In genomic region chr17:40017422-40018080, GRCh38 we compare ENCODE assay signal across 23 cellular contexts. TPM values are rescaled to one million over a fixed set of nuclear protein-coding genes. Genes with fewer than 3 reads are reported as not detected.
DNase-seq lines count a peak whose midpoint lies in the region; ATAC-seq, FAIRE-seq and TF ChIP-seq lines count a peak whose summit lies in the region.
"Had no signal": no experiment of that assay in that cellular context is flagged by ENCODE, and none has a peak within 500 bp of the region (broad histone marks: within the 10 kb centered on the region; RNA-seq: fewer than 3 reads in every experiment).

No MANE protein-coding gene starts in this region.

- H3K4me3 Mint-ChIP-seq in HFFc6 = peak overlapping the region; percentile 24; the same call in 1 of the 2 replicates
- H3K4me3 Mint-ChIP-seq: activated naive CD8-positive, alpha-beta T cell treated with anti-CD3 and anti-CD28 coated beads, Interleukin-2, amount 10 ng/mL, durations not matched to agents 7 days and 5 days; activated T-cell treated with anti-CD3 and anti-CD28 coated beads, Interleukin-2, amount 50 U/mL, for 24 hours; naive thymus-derived CD4-positive, alpha-beta T cell had no signal

- H3K4me2 ChIP-seq in H1 (ENCODE audit: insufficient read depth in 1 of 2, low read depth in 2 of 2, low read length in 2 of 2) = peak overlapping the region; percentile 57 to 64; a peak in 3 of 4 replicates
- H3K4me2 ChIP-seq: PC-9 had no signal

- H4K8ac ChIP-seq in H1 (ENCODE audit: extremely low read depth, insufficient read depth, low read length) = no peak overlapping the region

- H4K91ac ChIP-seq in H1 (replicated peaks; ENCODE audit: insufficient read length, low read length) = no peak overlapping the region

- H3K79me1 ChIP-seq in H1 (ENCODE audit: low read depth, low read length) = 0 out of 2 replicates have a peak, but pooled peaks cover 2% of the 10 kb centered on the region

- H2BK5ac ChIP-seq in H1 (ENCODE audit: low read depth, low read length) = peak overlapping the region; percentile 88; the same call in 1 of the 2 replicates

- peak overlapping the region; percentile 98 for H3K27ac Mint-ChIP-seq in HFFc6
- H3K27ac Mint-ChIP-seq: activated naive CD8-positive, alpha-beta T cell treated with anti-CD3 and anti-CD28 coated beads, Interleukin-2, amount 10 ng/mL, durations not matched to agents 7 days and 5 days; activated T-cell treated with anti-CD3 and anti-CD28 coated beads, Interleukin-2, amount 50 U/mL, for 24 hours; naive thymus-derived CD4-positive, alpha-beta T cell had no signal

- TF ChIP-seq CTCF in HFFc6 (IDR thresholded peaks at IDR 0.05) (no peak), H1 (IDR thresholded peaks at IDR 0.05; ENCODE audit: control extremely low read depth in 1 of 3, insufficient read depth in 1 of 3, low read depth in 1 of 3, low read length in 3 of 3) (no peak), lower lobe of right lung (IDR thresholded peaks at IDR 0.05) (no peak), stomach (IDR thresholded peaks at IDR 0.05) (no peak)

- peaks cover 0 to 27% (median 18%) of the 10 kb centered on the region in 4 experiments; a peak in 6 of 7 replicates for H3K4me1 ChIP-seq in H1 (replicated peaks in 1 of 4; ENCODE audit: control insufficient read depth in 3 of 4, insufficient read depth in 4 of 4, low read length in 3 of 4)
- H3K4me1 ChIP-seq in lower lobe of right lung = peaks cover 80% of the 10 kb centered on the region
- peaks cover 61 to 88% (median 68%) of the 10 kb centered on the region in 4 donors for H3K4me1 ChIP-seq in stomach

- no peak overlapping the region for H2BK120ac ChIP-seq in H1 (replicated peaks; ENCODE audit: low read depth, low read length)

- H3K36me3 Mint-ChIP-seq in HFFc6 (ENCODE audit: low read depth) = no peaks in the 10 kb centered on the region

- H2AFZ ChIP-seq in H1 (ENCODE audit: low read length) = no peak overlapping the region
- H2AFZ ChIP-seq: PC-9 had no signal

- ATAC-seq in lower lobe of right lung (no peak), HG03196 (IDR thresholded peaks at IDR 0.05; ENCODE audit: unreplicated experiment) (no peak)
- ATAC-seq: foreskin keratinocyte; HCT116; naive thymus-derived CD4-positive, alpha-beta T cell had no signal

- TF ChIP-seq RAD21 in H1 (IDR thresholded peaks at IDR 0.05 in 1 of 2, conservative IDR thresholded peaks at IDR 0.05 in 1 of 2; ENCODE audit: low read depth in 2 of 2, low read length in 2 of 2) = no peak

- TF ChIP-seq POLR2A in H1 (IDR thresholded peaks at IDR 0.05; ENCODE audit: control extremely low read depth in 1 of 2, low read depth in 2 of 2, low read length in 2 of 2) = no peak
- no peak for TF ChIP-seq POLR2A in stomach (IDR thresholded peaks at IDR 0.05)

- no peak overlapping the region for H3K23ac ChIP-seq in H1 (ENCODE audit: insufficient read length)

- TF ChIP-seq EP300 in H1 (IDR thresholded peaks at IDR 0.05; ENCODE audit: borderline replicate concordance in 1 of 2, low read depth in 2 of 2, low read length in 2 of 2) (no peak), stomach (IDR thresholded peaks at IDR 0.05) (no peak)

- peak overlapping the region; percentile 64; the same call in 1 of the 2 replicates for H2BK12ac ChIP-seq in H1 (ENCODE audit: low read depth, low read length)

- H3K27me3 ChIP-seq in H1 (replicated peaks in 1 of 4; ENCODE audit: control insufficient read depth in 3 of 4, extremely low read depth in 1 of 4, insufficient read depth in 3 of 4, low read length in 3 of 4) (peaks cover 0 to 2% (median 0%) of the 10 kb centered on the region in 4 experiments; a peak in 2 of 7 replicates), lower lobe of right lung (ENCODE audit: low read depth) (no peaks in the 10 kb centered on the region), stomach (no peaks in the 10 kb centered on the region)
- H3K27me3 ChIP-seq: foreskin keratinocyte, suprapubic skin had no signal

- H3K14ac ChIP-seq in H1 (ENCODE audit: insufficient read length) = no peak overlapping the region

- H3K27me3 Mint-ChIP-seq in HFFc6 (ENCODE audit: insufficient read depth) = no peaks in the 10 kb centered on the region; the same call in 1 of the 2 replicates

- H2BK15ac ChIP-seq in H1 (ENCODE audit: low read length) = peak overlapping the region; percentile 94; the same call in 1 of the 2 replicates

- H3K56ac ChIP-seq in H1 (replicated peaks; ENCODE audit: insufficient read length, low read depth, low read length) = no peak overlapping the region

- CTCF ChIA-PET in H1 (lab: Charles Lee; ENCODE audit: partially characterized antibody) = interaction anchor here (0.9 to 15.0 kb wide), 15 partner anchors 8 to 176 kb away, joined by 3 to 428 read pairs (median 5); no protein-coding TSS in a partner anchor

- no peaks in the 10 kb centered on the region for H3K9me3 Mint-ChIP-seq in HFFc6
- H3K9me3 Mint-ChIP-seq: activated naive CD8-positive, alpha-beta T cell treated with anti-CD3 and anti-CD28 coated beads, Interleukin-2, amount 10 ng/mL, durations not matched to agents 7 days and 5 days; activated T-cell treated with anti-CD3 and anti-CD28 coated beads, Interleukin-2, amount 50 U/mL, for 24 hours; naive thymus-derived CD4-positive, alpha-beta T cell had no signal

- H3K4me1 Mint-ChIP-seq in HFFc6 (ENCODE audit: low read depth) = peaks cover 87% of the 10 kb centered on the region

- peak overlapping the region; percentile 10; the same call in 1 of the 2 replicates for H3K18ac ChIP-seq in H1 (ENCODE audit: extremely low read depth, low read length)

- H4K20me1 ChIP-seq in H1 (replicated peaks in 1 of 2; ENCODE audit: control insufficient read depth in 1 of 2, insufficient read depth in 2 of 2, low read length in 2 of 2) = no peaks in the 10 kb centered on the region

- H2AK5ac ChIP-seq in H1 (ENCODE audit: low read depth, low read length) = peak overlapping the region; percentile 75; the same call in 1 of the 2 replicates

- H3K4me3 ChIP-seq in H1 (ENCODE audit: extremely low read depth in 1 of 4, insufficient read depth in 2 of 4, low read depth in 3 of 4, low read length in 4 of 4) (no peak overlapping the region), lower lobe of right lung (no peak overlapping the region), stomach (no peak overlapping the region)
- H3K4me3 ChIP-seq: PC-9, suprapubic skin had no signal

- no peak overlapping the region for H3K4ac ChIP-seq in H1 (replicated peaks; ENCODE audit: insufficient read length, low read depth, low read length)

- 75% methylated on average over 15 of the region's 15 CpGs; no CpG with 5 or more reads in 1 of the 2 experiments for WGBS in H1 (ENCODE audit: extremely low coverage in 1 of 2, insufficient coverage in 1 of 2, insufficient read length in 1 of 2, insufficient replicate concordance in 2 of 2, low coverage in 1 of 2, low lambda C conversion rate in 2 of 2, missing lambda C conversion rate in 1 of 2), 2 experiments
- WGBS in stomach, 5 donors = 38 to 57% (median 50%) methylated on average over 15 of the region's 15 CpGs

- H3K27ac ChIP-seq in H1 (ENCODE audit: low read depth, low read length) (no peak overlapping the region), lower lobe of right lung (peak overlapping the region; percentile 31), stomach (peak overlapping the region in 4 of 5 donors; percentile 41 to 77 (median 66))
- H3K27ac ChIP-seq: foreskin keratinocyte, PC-9, suprapubic skin had no signal

- H3K9ac ChIP-seq in H1 (replicated peaks in 1 of 4; ENCODE audit: extremely low read depth in 1 of 4, low read depth in 3 of 4, low read length in 3 of 4) = no peak overlapping the region

- intact Hi-C loops in lower lobe of right lung (cut with DNase I) (no loop called here), stomach (cut with DNase I; ENCODE audit: low total_unique reads) (loop anchor here (10.0 kb wide), 1 partner anchor 147 kb away; no protein-coding TSS in a partner anchor)

- POLR2A ChIA-PET in H1 (lab: Charles Lee; ENCODE audit: partially characterized antibody) = interaction anchor here (0.7 to 4.6 kb wide), 19 partner anchors 8 to 289 kb away, joined by 3 to 42 read pairs (median 7); partner anchors contain the start of genes MED24, NR1D1 and PSMD3

- no peak overlapping the region for H4K5ac ChIP-seq in H1 (ENCODE audit: insufficient read length, low read depth, low read length)

- H3K9me3 ChIP-seq in H1 (ENCODE audit: insufficient read depth in 2 of 2, low read depth in 1 of 2, low read length in 1 of 2) (no peaks in the 10 kb centered on the region), lower lobe of right lung (no peaks in the 10 kb centered on the region), stomach (no peaks in the 10 kb centered on the region)
- H3K9me3 ChIP-seq: suprapubic skin had no signal

- H3K79me2 ChIP-seq in H1 (ENCODE audit: control insufficient read depth in 1 of 2, insufficient read depth in 2 of 2, low read length in 2 of 2) = no peaks in the 10 kb centered on the region

- peaks cover 2 to 12% (median 4%) of the 10 kb centered on the region in 4 experiments; a peak in 5 of 8 replicates for H3K36me3 ChIP-seq in H1 (ENCODE audit: control insufficient read depth in 2 of 4, insufficient read depth in 4 of 4, low read length in 3 of 4)
- peaks cover 35% of the 10 kb centered on the region for H3K36me3 ChIP-seq in lower lobe of right lung
- peaks cover 24 to 40% (median 33%) of the 10 kb centered on the region in 4 donors for H3K36me3 ChIP-seq in stomach

- peak overlapping the region; percentile 44; the same call in 1 of the 2 replicates for H2BK20ac ChIP-seq in H1 (ENCODE audit: low read length)

- DNase-seq in HFFc6 (no peak), H1 (ENCODE audit: low read depth in 1 of 2, low spot score in 2 of 2) (no peak), lower lobe of right lung (no peak), stomach (no peak), NCI-H146 (lab: John Stamatoyannopoulos, UW) (no peak), RKO (ENCODE audit: low spot score) (no peak), ecto neural progenitor cell (ENCODE audit: low spot score) (no peak)
- DNase-seq: activated CD4-positive, alpha-beta T cell treated with anti-CD3 and anti-CD28 coated beads, Interleukin-2, amount 50 U/mL, for 48 hours; activated naive CD8-positive, alpha-beta T cell treated with anti-CD3 and anti-CD28 coated beads, Interleukin-2, amount 10 ng/mL, durations not matched to agents 7 days and 5 days; activated T-cell treated with anti-CD3 and anti-CD28 coated beads, Interleukin-2, amount 50 U/mL, for 24 hours; cerebellar nuclear complex; foreskin keratinocyte; GF-D8; KBM-7; naive thymus-derived CD4-positive, alpha-beta T cell; NCI-H1048; NCI-H748 treated with DMSO at 0.1 percent for 48 hours; PC-9; stimulated activated CD4-positive, alpha-beta T cell treated with anti-CD3 and anti-CD28 coated beads, Interleukin-1b, Interleukin-23, amount 100 ng/mL, for 48 hours had no signal

- FAIRE-seq in H1 (lab: Jason Lieb, UNC) = no peak
- FAIRE-seq: TTC549 had no signal

- H3K23me2 ChIP-seq in H1 (ENCODE audit: low read depth, low read length) = no peaks in the 10 kb centered on the region; the same call in 1 of the 2 replicates

RNA-seq across cellular contexts. Expression of gene CSF3, which starts 2.3 kb away (rescaled TPM):
- under 1 TPM in 5 of 6 experiments, not detected in 1; 0.31 to 0.59 (median 0.48) TPM for total RNA-seq in HFFc6 (2021; fragmentation: NEBNext Ultra II Directional; extraction: Animal tissue kit (Norgen Biotek cat#: 25700))
- total RNA-seq in H1 (2021; fragmentation: NEBNext Ultra II Directional; extraction: Animal tissue kit (Norgen Biotek cat#: 25700)) = not detected in 2 replicates
- polyA plus RNA-seq in H1 (2011; rRNA removed) = 0.03 TPM in 1 of 2 replicates, not detected in the other
- 0.06 TPM for polyA plus RNA-seq in H1 (2011; cell fraction: cytosol; rRNA removed)
- not detected for polyA plus RNA-seq in H1 (2011; cell fraction: nucleus; rRNA removed)
- polyA plus RNA-seq in H1 (2012, experiment 1 of 2) = not detected in 4 replicates
- polyA plus RNA-seq in H1 (2012, experiment 2 of 2) = not detected
- polyA plus RNA-seq in H1 (2013, experiment 1 of 2) = not detected
- polyA plus RNA-seq in H1 (2013, experiment 2 of 2) = not detected
- not detected in 2 replicates for polyA minus RNA-seq in H1 (2011; rRNA and poly(A)+ RNA removed)
- polyA minus RNA-seq in H1 (2011; cell fraction: cytosol; rRNA and poly(A)+ RNA removed) = not detected
- polyA minus RNA-seq in H1 (2011; cell fraction: nucleus; rRNA and poly(A)+ RNA removed) = not detected
- 1.9 TPM for total RNA-seq in lower lobe of right lung
- 1 to 10 TPM in 2 of 5 donors, under 1 TPM in 1, not detected in 2; 0.55 to 1.7 (median 1.2) TPM for total RNA-seq in stomach
- polyA plus RNA-seq in stomach = 10 to 100 TPM in 1 of 3 donors, 1 to 10 TPM in 2; 1.4 to 16.2 (median 4.0) TPM
- total RNA-seq: activated naive CD8-positive, alpha-beta T cell treated with anti-CD3 and anti-CD28 coated beads, Interleukin-2, amount 10 ng/mL, durations not matched to agents 7 days and 5 days; naive thymus-derived CD4-positive, alpha-beta T cell; PC-9 had no signal
- polyA plus RNA-seq: naive thymus-derived CD4-positive, alpha-beta T cell had no signal

RNA-seq across cellular contexts. Expression of gene MED24, which starts 36.7 kb away (rescaled TPM):
- 10 to 100 TPM; 60.9 to 72.8 (median 65.3) TPM for total RNA-seq in HFFc6 (2021; fragmentation: NEBNext Ultra II Directional; extraction: Animal tissue kit (Norgen Biotek cat#: 25700))
- 81.7 and 90.6 TPM in 2 replicates for total RNA-seq in H1 (2021; fragmentation: NEBNext Ultra II Directional; extraction: Animal tissue kit (Norgen Biotek cat#: 25700))
- 92.7 and 120 TPM in 2 replicates for polyA plus RNA-seq in H1 (2011; rRNA removed)
- 91.0 TPM for polyA plus RNA-seq in H1 (2011; cell fraction: cytosol; rRNA removed)
- polyA plus RNA-seq in H1 (2011; cell fraction: nucleus; rRNA removed) = 355 TPM
- polyA plus RNA-seq in H1 (2012, experiment 1 of 2) = 73.6 to 99.4 TPM (median 93.5 TPM) in 4 replicates
- polyA plus RNA-seq in H1 (2012, experiment 2 of 2) = 83.6 TPM
- 42.8 TPM for polyA plus RNA-seq in H1 (2013, experiment 1 of 2)
- 41.6 TPM for polyA plus RNA-seq in H1 (2013, experiment 2 of 2)
- 126 and 205 TPM in 2 replicates for polyA minus RNA-seq in H1 (2011; rRNA and poly(A)+ RNA removed)
- polyA minus RNA-seq in H1 (2011; cell fraction: cytosol; rRNA and poly(A)+ RNA removed) = 93.1 TPM
- polyA minus RNA-seq in H1 (2011; cell fraction: nucleus; rRNA and poly(A)+ RNA removed) = 141 TPM
- total RNA-seq in lower lobe of right lung = 59.6 TPM
- 100 to 1,000 TPM in 2 of 5 donors, 10 to 100 TPM in 3; 55.4 to 336 (median 91.6) TPM for total RNA-seq in stomach
- polyA plus RNA-seq in stomach = 10 to 100 TPM; 24.1 to 49.5 (median 32.7) TPM

RNA-seq across cellular contexts. Expression of gene PSMD3, which starts 36.9 kb away (rescaled TPM):
- 100 to 1,000 TPM; 143 to 169 (median 160) TPM for total RNA-seq in HFFc6 (2021; fragmentation: NEBNext Ultra II Directional; extraction: Animal tissue kit (Norgen Biotek cat#: 25700))
- 198 TPM in 2 replicates for total RNA-seq in H1 (2021; fragmentation: NEBNext Ultra II Directional; extraction: Animal tissue kit (Norgen Biotek cat#: 25700))
- polyA plus RNA-seq in H1 (2011; rRNA removed) = 151 and 182 TPM in 2 replicates
- polyA plus RNA-seq in H1 (2011; cell fraction: cytosol; rRNA removed) = 163 TPM
- polyA plus RNA-seq in H1 (2011; cell fraction: nucleus; rRNA removed) = 205 TPM
- polyA plus RNA-seq in H1 (2012, experiment 1 of 2) = 176 to 222 TPM (median 218 TPM) in 4 replicates
- 235 TPM for polyA plus RNA-seq in H1 (2012, experiment 2 of 2)
- 142 TPM for polyA plus RNA-seq in H1 (2013, experiment 1 of 2)
- polyA plus RNA-seq in H1 (2013, experiment 2 of 2) = 143 TPM
- polyA minus RNA-seq in H1 (2011; rRNA and poly(A)+ RNA removed) = 133 and 164 TPM in 2 replicates
- 79.9 TPM for polyA minus RNA-seq in H1 (2011; cell fraction: cytosol; rRNA and poly(A)+ RNA removed)
- 44.9 TPM for polyA minus RNA-seq in H1 (2011; cell fraction: nucleus; rRNA and poly(A)+ RNA removed)
- 79.3 TPM for total RNA-seq in lower lobe of right lung
- total RNA-seq in stomach = 100 to 1,000 TPM in 1 of 5 donors, 10 to 100 TPM in 4; 13.4 to 140 (median 41.7) TPM
- polyA plus RNA-seq in stomach = 10 to 100 TPM; 45.9 to 53.8 (median 51.2) TPM

RNA-seq across cellular contexts. Expression of gene THRA, which starts 45.2 kb away (rescaled TPM):
- total RNA-seq in HFFc6 (2021; fragmentation: NEBNext Ultra II Directional; extraction: Animal tissue kit (Norgen Biotek cat#: 25700)) = 10 to 100 TPM; 29.3 to 33.7 (median 30.7) TPM
- 10.2 and 11.8 TPM in 2 replicates for total RNA-seq in H1 (2021; fragmentation: NEBNext Ultra II Directional; extraction: Animal tissue kit (Norgen Biotek cat#: 25700))
- polyA plus RNA-seq in H1 (2011; rRNA removed) (6.4 and 8.2 TPM in 2 replicates), stomach (10 to 100 TPM; 21.4 to 37.0 (median 26.4) TPM)
- polyA plus RNA-seq in H1 (2011; cell fraction: cytosol; rRNA removed) = 7.4 TPM
- 13.1 TPM for polyA plus RNA-seq in H1 (2011; cell fraction: nucleus; rRNA removed)
- 7.9 to 11.1 TPM (median 10.1 TPM) in 4 replicates for polyA plus RNA-seq in H1 (2012, experiment 1 of 2)
- 7.6 TPM for polyA plus RNA-seq in H1 (2012, experiment 2 of 2)
- polyA plus RNA-seq in H1 (2013, experiment 1 of 2) = 5.0 TPM
- polyA plus RNA-seq in H1 (2013, experiment 2 of 2) = 4.5 TPM
- polyA minus RNA-seq in H1 (2011; rRNA and poly(A)+ RNA removed) = 8.4 and 11.6 TPM in 2 replicates
- polyA minus RNA-seq in H1 (2011; cell fraction: cytosol; rRNA and poly(A)+ RNA removed) = 6.2 TPM
- 4.3 TPM for polyA minus RNA-seq in H1 (2011; cell fraction: nucleus; rRNA and poly(A)+ RNA removed)
- total RNA-seq in lower lobe of right lung (50.1 TPM), stomach (10 to 100 TPM; 21.1 to 52.2 (median 38.4) TPM)

RNA-seq across cellular contexts. Expression of gene GSDMA, which starts 54.7 kb away (rescaled TPM):
- total RNA-seq in HFFc6 (2021; fragmentation: NEBNext Ultra II Directional; extraction: Animal tissue kit (Norgen Biotek cat#: 25700)) = under 1 TPM; 0.11 to 0.43 (median 0.36) TPM
- not detected in 2 replicates for total RNA-seq in H1 (2021; fragmentation: NEBNext Ultra II Directional; extraction: Animal tissue kit (Norgen Biotek cat#: 25700))
- polyA plus RNA-seq in H1 (2011; rRNA removed) (0.03 and 0.05 TPM in 2 replicates), stomach (under 1 TPM in 2 of 3 donors, not detected in 1; 0.08 to 0.92 TPM)
- polyA plus RNA-seq in H1 (2011; cell fraction: cytosol; rRNA removed) = not detected
- polyA plus RNA-seq in H1 (2011; cell fraction: nucleus; rRNA removed) = not detected
- polyA plus RNA-seq in H1 (2012, experiment 1 of 2) = not detected in 4 replicates
- polyA plus RNA-seq in H1 (2012, experiment 2 of 2) = 0.07 TPM
- 0.06 TPM for polyA plus RNA-seq in H1 (2013, experiment 1 of 2)
- polyA plus RNA-seq in H1 (2013, experiment 2 of 2) = 0.06 TPM
- polyA minus RNA-seq in H1 (2011; rRNA and poly(A)+ RNA removed) = 0.44 TPM in 1 of 2 replicates, not detected in the other
- polyA minus RNA-seq in H1 (2011; cell fraction: cytosol; rRNA and poly(A)+ RNA removed) = not detected
- polyA minus RNA-seq in H1 (2011; cell fraction: nucleus; rRNA and poly(A)+ RNA removed) = not detected
- total RNA-seq in lower lobe of right lung (0.62 TPM), stomach (not detected)
